In the genomic region with DNA sequence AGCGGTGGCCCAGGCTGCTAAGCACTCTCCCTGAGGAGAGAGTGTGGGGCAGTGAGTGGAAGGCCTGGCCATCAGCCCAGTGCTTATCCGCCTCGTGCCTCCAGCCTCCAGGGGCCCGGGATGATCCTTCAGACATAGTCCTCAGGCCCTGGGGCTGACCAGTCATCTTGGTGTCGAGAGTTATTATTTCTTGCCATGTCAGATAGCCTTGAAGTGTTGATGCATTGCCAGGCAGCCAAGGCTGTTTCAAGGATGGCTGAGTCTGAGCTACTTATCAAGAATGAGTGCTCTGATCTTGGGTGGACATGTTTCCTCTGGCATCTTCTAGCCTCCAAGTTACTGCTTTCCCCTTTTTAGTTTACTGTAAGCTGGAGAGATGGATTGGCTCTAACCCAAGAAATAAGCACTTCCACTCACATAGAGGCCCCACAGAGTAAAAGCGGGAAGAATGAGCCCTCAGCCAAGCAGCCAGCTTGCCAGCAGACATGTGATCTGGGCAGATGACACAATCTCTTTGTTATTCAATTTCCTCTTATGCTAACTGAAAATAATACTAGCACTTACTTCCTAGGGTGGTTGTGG, we compare ENCODE assay signal across 8 cellular contexts.
DNase-seq lines count a peak whose midpoint lies in the region; ATAC-seq lines count a peak whose summit lies in the region.

No MANE protein-coding gene starts in this region.

- H3K27me3 ChIP-seq in muscle layer of colon (ENCODE audit: control insufficient read depth in 1 of 2, insufficient read depth in 2 of 2, low read length in 2 of 2): no peaks in the 10 kb centered on the region

- no peak for ATAC-seq in HG03469 (IDR thresholded peaks at IDR 0.05; ENCODE audit: unreplicated experiment)
- ATAC-seq in HG02759 (IDR thresholded peaks at IDR 0.05; ENCODE audit: unreplicated experiment): no peak
- no peak for ATAC-seq in GM21381 (IDR thresholded peaks at IDR 0.05; ENCODE audit: unreplicated experiment)

- peak overlapping the region; percentile 31 for H3K9ac ChIP-seq in muscle layer of colon (ENCODE audit: low read length)

- H3K4me3 ChIP-seq in muscle layer of colon (ENCODE audit: low read depth in 1 of 2, low read length in 2 of 2): no peak overlapping the region

- H3K36me3 ChIP-seq in muscle layer of colon (ENCODE audit: insufficient read depth, low read length): no peaks in the 10 kb centered on the region

- peak overlapping the region; percentile 19 for H3K27ac ChIP-seq in muscle layer of colon (ENCODE audit: low read depth, low read length)

- peaks cover 39% of the 10 kb centered on the region for H3K4me1 ChIP-seq in muscle layer of colon (ENCODE audit: insufficient read depth, low read length)

- no peaks in the 10 kb centered on the region for H3K9me3 ChIP-seq in muscle layer of colon (ENCODE audit: low read length)

- DNase-seq in GOT3 (lab: John Stamatoyannopoulos, UW) (peak; percentile 38), NOMO-1 (lab: John Stamatoyannopoulos, UW; ENCODE audit: unreplicated experiment in 2 of 2) (peak; percentile 52 to 63), dermis microvascular lymphatic vessel endothelial cell (ENCODE audit: low read depth in 2 of 2) (peak; percentile 85 to 91), NCI-H526 treated with DMSO at 0.1 percent for 48 hours (lab: John Stamatoyannopoulos, UW) (no peak)
